ENCODE assay signal across 17 cellular contexts in the genomic region with DNA sequence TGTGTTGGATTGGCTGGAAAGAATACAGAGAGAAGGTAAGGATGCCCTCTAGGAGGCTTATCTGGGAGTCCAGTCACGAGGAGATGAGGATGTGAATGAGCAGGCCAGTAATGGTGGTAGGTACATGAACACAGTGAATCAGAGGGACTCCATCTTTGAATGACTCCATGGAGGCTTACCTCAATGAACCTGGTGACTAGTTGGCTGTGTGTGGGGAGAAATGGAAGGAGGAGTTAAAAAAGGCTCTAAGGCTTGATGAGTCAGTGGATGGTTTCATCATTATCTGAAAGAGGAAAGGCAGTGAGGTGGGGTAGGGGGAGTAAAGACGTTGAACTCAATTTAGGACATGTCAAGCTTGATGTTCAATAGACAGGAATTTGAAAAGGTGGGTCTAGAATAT.
A peak's percentile ranks its signal among the peaks of the same experiment; 100 is the strongest.
DNase-seq lines count a peak whose midpoint lies in the region; ATAC-seq and TF ChIP-seq lines count a peak whose summit lies in the region.
"Had no signal": no experiment of that assay in that cellular context is flagged by ENCODE, and none has a peak within 500 bp of the region (broad histone marks: within the 10 kb centered on the region; RNA-seq: fewer than 3 reads in every experiment).

No MANE protein-coding gene starts in this region.

- H3K4me3 ChIP-seq in choroid plexus epithelial cell (ENCODE audit: low read depth, low read length), result no peak overlapping the region
- H3K4me3 ChIP-seq: A549, lung, upper lobe of right lung had no signal

- H3K4me1 Mint-ChIP-seq in activated CD4-positive, alpha-beta T cell treated with anti-CD3 and anti-CD28 coated beads for 36 hours, result peaks cover 2% of the 10 kb centered on the region
- H3K4me1 Mint-ChIP-seq in chondrocyte (ENCODE audit: low read depth), result peaks cover 5% of the 10 kb centered on the region

- TF ChIP-seq CTCF in choroid plexus epithelial cell (conservative IDR thresholded peaks at IDR 0.05; ENCODE audit: low read depth, low read length), result no peak
- no peak for TF ChIP-seq CTCF in chondrocyte (IDR thresholded peaks at IDR 0.05)

- H3K4me3 Mint-ChIP-seq in activated CD4-positive, alpha-beta T cell treated with anti-CD3 and anti-CD28 coated beads for 36 hours, result no peak overlapping the region
- no peak overlapping the region for H3K4me3 Mint-ChIP-seq in chondrocyte (ENCODE audit: unreplicated experiment)
- H3K4me3 Mint-ChIP-seq: H9 had no signal

- intact Hi-C loops in activated CD4-positive, alpha-beta T cell treated with anti-CD3 and anti-CD28 coated beads for 36 hours (cut with DNase I, micrococcal nuclease), result no loop called here

- H3K9me3 Mint-ChIP-seq in activated CD4-positive, alpha-beta T cell treated with anti-CD3 and anti-CD28 coated beads for 36 hours (ENCODE audit: low read depth), result no peaks in the 10 kb centered on the region
- H3K9me3 Mint-ChIP-seq in chondrocyte (ENCODE audit: low read depth), result no peaks in the 10 kb centered on the region
- H3K9me3 Mint-ChIP-seq: H9 had no signal

- H3K27ac Mint-ChIP-seq in activated CD4-positive, alpha-beta T cell treated with anti-CD3 and anti-CD28 coated beads for 36 hours, result no peak overlapping the region
- H3K27ac Mint-ChIP-seq in chondrocyte (ENCODE audit: unreplicated experiment), result no peak overlapping the region
- H3K27ac Mint-ChIP-seq: H9 had no signal

- no peak for DNase-seq in activated CD4-positive, alpha-beta T cell treated with anti-CD3 and anti-CD28 coated beads for 36 hours
- DNase-seq in activated CD4-positive, alpha-beta T cell treated with anti-CD3 and anti-CD28 coated beads, Interleukin-2, amount 50 U/mL, for 48 hours, result no peak
- DNase-seq in NCI-H82 treated with DMSO at 0.1 percent for 48 hours (lab: John Stamatoyannopoulos, UW; ENCODE audit: unreplicated experiment), result peak; percentile 88
- peak; percentile 30 for DNase-seq in choroid plexus epithelial cell (ENCODE audit: low read depth)
- peak; percentile 10 for DNase-seq in putamen (ENCODE audit: low spot score)
- DNase-seq in chondrocyte (ENCODE audit: low spot score), result no peak
- DNase-seq: amniotic stem cell, DMS 273 treated with DMSO at 0.1 percent for 48 hours, H9, hypothalamus, NCI-H146, occipital lobe, upper lobe of right lung had no signal

- POLR2A ChIA-PET in activated CD4-positive, alpha-beta T cell treated with anti-CD3 and anti-CD28 coated beads for 36 hours (lab: Charles Lee), result no interaction called here

- ATAC-seq in activated CD4-positive, alpha-beta T cell treated with anti-CD3 and anti-CD28 coated beads for 36 hours, result peak; percentile 99
- ATAC-seq in GM19395 (IDR thresholded peaks at IDR 0.05; ENCODE audit: unreplicated experiment) (no peak), GM21423 (IDR thresholded peaks at IDR 0.05; ENCODE audit: unreplicated experiment) (no peak)
- ATAC-seq: upper lobe of right lung had no signal

- no peaks in the 10 kb centered on the region for H3K36me3 Mint-ChIP-seq in activated CD4-positive, alpha-beta T cell treated with anti-CD3 and anti-CD28 coated beads for 36 hours (ENCODE audit: low read depth)
- peaks cover 2% of the 10 kb centered on the region for H3K36me3 Mint-ChIP-seq in chondrocyte (ENCODE audit: low read depth)

- H3K27me3 Mint-ChIP-seq in activated CD4-positive, alpha-beta T cell treated with anti-CD3 and anti-CD28 coated beads for 36 hours, result no peaks in the 10 kb centered on the region
- H3K27me3 Mint-ChIP-seq in chondrocyte (ENCODE audit: low read depth), result no peaks in the 10 kb centered on the region

- CTCF ChIA-PET in activated CD4-positive, alpha-beta T cell treated with anti-CD3 and anti-CD28 coated beads for 36 hours (lab: Charles Lee), result no interaction called here

Comparison
In these comparisons a context has a peak if more than half of its experiments do, and no peak if none do; other contexts are left out.
1. DNase-seq: peak in NCI-H82 treated with DMSO at 0.1 percent for 48 hours (single experiment), choroid plexus epithelial cell (single experiment) and putamen (single experiment); none in activated CD4-positive, alpha-beta T cell treated with anti-CD3 and anti-CD28 coated beads for 36 hours (single experiment), activated CD4-positive, alpha-beta T cell treated with anti-CD3 and anti-CD28 coated beads, Interleukin-2, amount 50 U/mL, for 48 hours (0 of 2) and chondrocyte (single experiment).